Comparison of ENCODE assay signal across 24 cellular contexts in genomic region chrX:132876509-132876837, GRCh38.
DNase-seq lines count a peak whose midpoint lies in the region; ATAC-seq and TF ChIP-seq lines count a peak whose summit lies in the region.
"Had no signal": no experiment of that assay in that cellular context is flagged by ENCODE, and none has a peak within 500 bp of the region (broad histone marks: within the 10 kb centered on the region; RNA-seq: fewer than 3 reads in every experiment).

No MANE protein-coding gene starts in this region.

- intact Hi-C loops in cardiac septum (cut with DNase I), result no loop called here

- TF ChIP-seq CTCF in cardiac muscle cell (IDR thresholded peaks at IDR 0.05; ENCODE audit: low read depth, low read length) (no peak), chondrocyte (IDR thresholded peaks at IDR 0.05) (peak; percentile 19), WERI-Rb-1 (IDR thresholded peaks at IDR 0.05; ENCODE audit: low read depth, low read length) (no peak)

- no peak overlapping the region for H3K4me3 Mint-ChIP-seq in chondrocyte (ENCODE audit: unreplicated experiment)
- no peak overlapping the region for H3K4me3 Mint-ChIP-seq in stimulated activated effector memory CD8-positive, alpha-beta T cell treated with anti-CD3 and anti-CD28 coated beads, Interleukin-12 subunit alpha, Interleukin-12 subunit beta, amount 100 ng/mL, for 72 hours
- H3K4me3 Mint-ChIP-seq: CD4-positive, alpha-beta T cell; naive thymus-derived CD8-positive, alpha-beta T cell had no signal

- no peak overlapping the region for H3K27ac Mint-ChIP-seq in chondrocyte (ENCODE audit: unreplicated experiment)
- H3K27ac Mint-ChIP-seq in stimulated activated effector memory CD8-positive, alpha-beta T cell treated with anti-CD3 and anti-CD28 coated beads, Interleukin-12 subunit alpha, Interleukin-12 subunit beta, amount 100 ng/mL, for 72 hours, result no peak overlapping the region
- H3K27ac Mint-ChIP-seq: CD4-positive, alpha-beta T cell; naive thymus-derived CD8-positive, alpha-beta T cell had no signal

- no peak for ATAC-seq in GM21526 (IDR thresholded peaks at IDR 0.05; ENCODE audit: low FRiP score, unreplicated experiment)
- no peak for ATAC-seq in stimulated activated effector memory CD8-positive, alpha-beta T cell treated with anti-CD3 and anti-CD28 coated beads, Interleukin-12 subunit alpha, Interleukin-12 subunit beta, amount 100 ng/mL, for 72 hours
- ATAC-seq: K562; lower lobe of right lung; naive thymus-derived CD8-positive, alpha-beta T cell; Panc1; stimulated activated naive CD8-positive, alpha-beta T cell treated with anti-CD3 and anti-CD28 coated beads, Interleukin-15, Interleukin-2, amounts not matched to agents 100 U/mL and 50 U/mL, for 24 hours had no signal

- H3K9me3 Mint-ChIP-seq in chondrocyte (ENCODE audit: low read depth), result no peaks in the 10 kb centered on the region
- no peaks in the 10 kb centered on the region for H3K9me3 Mint-ChIP-seq in stimulated activated effector memory CD8-positive, alpha-beta T cell treated with anti-CD3 and anti-CD28 coated beads, Interleukin-12 subunit alpha, Interleukin-12 subunit beta, amount 100 ng/mL, for 72 hours
- H3K9me3 Mint-ChIP-seq: CD4-positive, alpha-beta T cell had no signal

- no peaks in the 10 kb centered on the region for H3K36me3 Mint-ChIP-seq in chondrocyte (ENCODE audit: low read depth)
- no peaks in the 10 kb centered on the region for H3K36me3 Mint-ChIP-seq in stimulated activated effector memory CD8-positive, alpha-beta T cell treated with anti-CD3 and anti-CD28 coated beads, Interleukin-12 subunit alpha, Interleukin-12 subunit beta, amount 100 ng/mL, for 72 hours
- H3K36me3 Mint-ChIP-seq: naive thymus-derived CD8-positive, alpha-beta T cell had no signal

- no peaks in the 10 kb centered on the region for H3K27me3 ChIP-seq in cardiac muscle cell
- H3K27me3 ChIP-seq in WERI-Rb-1 (ENCODE audit: insufficient read depth, low read depth, severe bottlenecking), result peaks cover 7% of the 10 kb centered on the region
- H3K27me3 ChIP-seq: colonic mucosa had no signal

- H3K36me3 ChIP-seq in cardiac muscle cell (no peaks in the 10 kb centered on the region), mesodermal cell (ENCODE audit: control insufficient read depth, insufficient read depth, low read length) (no peaks in the 10 kb centered on the region), WERI-Rb-1 (no peaks in the 10 kb centered on the region)
- H3K36me3 ChIP-seq: colonic mucosa, lower lobe of right lung had no signal

- no peaks in the 10 kb centered on the region for H3K27me3 Mint-ChIP-seq in chondrocyte (ENCODE audit: low read depth)

- H3K27ac ChIP-seq in cardiac muscle cell (peak overlapping the region; percentile 63), mesodermal cell (ENCODE audit: low read depth, low read length, severe bottlenecking) (peak overlapping the region; percentile 29), WERI-Rb-1 (no peak overlapping the region)
- H3K27ac ChIP-seq: colonic mucosa, lower lobe of right lung had no signal

- H3K4me1 ChIP-seq in cardiac muscle cell (ENCODE audit: low read depth) (peaks cover 28% of the 10 kb centered on the region), mesodermal cell (ENCODE audit: control insufficient read depth, insufficient read depth, low read length, poor library complexity, severe bottlenecking) (peaks cover 34% of the 10 kb centered on the region)
- H3K4me1 ChIP-seq: colonic mucosa, lower lobe of right lung had no signal

- H3K9me3 ChIP-seq in cardiac muscle cell (ENCODE audit: low read depth) (no peaks in the 10 kb centered on the region), mesodermal cell (ENCODE audit: control insufficient read depth, low read length) (no peaks in the 10 kb centered on the region), WERI-Rb-1 (ENCODE audit: severe bottlenecking) (no peaks in the 10 kb centered on the region)
- H3K9me3 ChIP-seq: colonic mucosa, lower lobe of right lung, SK-N-SH had no signal

- 0% methylated on average over 1 of the region's 1 CpG; no CpG with 5 or more reads in 1 of the 2 experiments for WGBS in mesodermal cell (ENCODE audit: insufficient coverage in 2 of 2), 2 experiments

- DNase-seq in cardiac muscle cell (ENCODE audit: low read depth in 1 of 2, low spot score in 1 of 2) (peak in 1 of 2 donors; percentile 47), cardiac septum (ENCODE audit: low spot score) (no peak), chondrocyte (ENCODE audit: low spot score) (no peak), WERI-Rb-1 (no peak)
- no peak for DNase-seq in stimulated activated CD4-positive, alpha-beta T cell treated with anti-CD3 and anti-CD28 coated beads, Interleukin-12 subunit alpha, Interleukin-12 subunit beta, amount 100 ng/mL, for 4 hours
- DNase-seq in stimulated activated effector memory CD8-positive, alpha-beta T cell treated with anti-CD3 and anti-CD28 coated beads, Interleukin-12 subunit alpha, Interleukin-12 subunit beta, amount 100 ng/mL, for 72 hours (ENCODE audit: low spot score in 2 of 2), result no peak
- DNase-seq: activated naive CD4-positive, alpha-beta T cell treated with Interleukin-2 at 50 U/mL for 16 hours; activated T-cell treated with anti-CD3 and anti-CD28 coated beads for 4 hours; aorta; CD4-positive, alpha-beta T cell; colonic mucosa; foreskin melanocyte; lower lobe of right lung; naive thymus-derived CD8-positive, alpha-beta T cell; NCI-H2081; NCI-H69; SK-N-SH; stimulated activated CD4-positive, alpha-beta T cell treated with anti-CD3 and anti-CD28 coated beads, Interleukin-15, amount 100 ng/mL, for 24 hours; stimulated activated naive CD8-positive, alpha-beta T cell treated with anti-CD3 and anti-CD28 coated beads, Interleukin-15, Interleukin-2, amounts not matched to agents 100 U/mL and 50 U/mL, for 24 hours; trophoblast cell had no signal

- no peak overlapping the region for H3K4me3 ChIP-seq in cardiac muscle cell
- H3K4me3 ChIP-seq in mesodermal cell (ENCODE audit: extremely low read depth, insufficient read depth, low read length, poor library complexity, severe bottlenecking), result no peak overlapping the region
- H3K4me3 ChIP-seq in WERI-Rb-1 (ENCODE audit: low read depth, low read length), result no peak overlapping the region
- H3K4me3 ChIP-seq: colonic mucosa, K562, lower lobe of right lung had no signal

- peaks cover 27% of the 10 kb centered on the region for H3K4me1 Mint-ChIP-seq in chondrocyte (ENCODE audit: low read depth)
- H3K4me1 Mint-ChIP-seq in stimulated activated effector memory CD8-positive, alpha-beta T cell treated with anti-CD3 and anti-CD28 coated beads, Interleukin-12 subunit alpha, Interleukin-12 subunit beta, amount 100 ng/mL, for 72 hours, result no peaks in the 10 kb centered on the region
- H3K4me1 Mint-ChIP-seq: naive thymus-derived CD8-positive, alpha-beta T cell had no signal
